Comparison of ENCODE assay signal across 11 cellular contexts in genomic region chr12:48261773-48262172, GRCh38.
"Had no signal": no experiment of that assay in that cellular context is flagged by ENCODE, and none has a peak within 500 bp of the region (broad histone marks: within the 10 kb centered on the region; RNA-seq: fewer than 3 reads in every experiment).

No MANE protein-coding gene starts in this region.

- H3K27ac ChIP-seq: adrenal gland, ascending aorta, body of pancreas, brain microvascular endothelial cell, breast epithelium, cardiac muscle cell had no signal

- H3K4me1 ChIP-seq: adrenal gland, ascending aorta, body of pancreas, breast epithelium had no signal

- ATAC-seq: activated naive CD4-positive, alpha-beta T cell treated with anti-CD3 and anti-CD28 coated beads, Interleukin-2, amount 50 U/mL, for 72 hours; activated naive CD8-positive, alpha-beta T cell treated with anti-CD3 and anti-CD28 coated beads, Interleukin-2, amount 50 U/mL, for 24 hours; activated T-cell treated with anti-CD3 and anti-CD28 coated beads, Interleukin-2, amount 50 U/mL, for 4 hours; activated T-cell treated with anti-CD3 and anti-CD28 coated beads, Interleukin-2, amount 50 U/mL, for 72 hours; activated T-helper 17 cell treated with anti-CD3 and anti-CD28 coated beads, Interleukin-2, amount 50 U/mL, for 72 hours; body of pancreas had no signal

- H3K36me3 ChIP-seq: adrenal gland, ascending aorta, brain microvascular endothelial cell, breast epithelium, cardiac muscle cell had no signal

- H3K9me3 ChIP-seq: adrenal gland, ascending aorta, body of pancreas, breast epithelium had no signal

- H3K4me3 ChIP-seq: adrenal gland, ascending aorta, body of pancreas, breast epithelium, cardiac muscle cell had no signal
